9 cellular contexts compared by ENCODE assay signal in the genomic region with DNA sequence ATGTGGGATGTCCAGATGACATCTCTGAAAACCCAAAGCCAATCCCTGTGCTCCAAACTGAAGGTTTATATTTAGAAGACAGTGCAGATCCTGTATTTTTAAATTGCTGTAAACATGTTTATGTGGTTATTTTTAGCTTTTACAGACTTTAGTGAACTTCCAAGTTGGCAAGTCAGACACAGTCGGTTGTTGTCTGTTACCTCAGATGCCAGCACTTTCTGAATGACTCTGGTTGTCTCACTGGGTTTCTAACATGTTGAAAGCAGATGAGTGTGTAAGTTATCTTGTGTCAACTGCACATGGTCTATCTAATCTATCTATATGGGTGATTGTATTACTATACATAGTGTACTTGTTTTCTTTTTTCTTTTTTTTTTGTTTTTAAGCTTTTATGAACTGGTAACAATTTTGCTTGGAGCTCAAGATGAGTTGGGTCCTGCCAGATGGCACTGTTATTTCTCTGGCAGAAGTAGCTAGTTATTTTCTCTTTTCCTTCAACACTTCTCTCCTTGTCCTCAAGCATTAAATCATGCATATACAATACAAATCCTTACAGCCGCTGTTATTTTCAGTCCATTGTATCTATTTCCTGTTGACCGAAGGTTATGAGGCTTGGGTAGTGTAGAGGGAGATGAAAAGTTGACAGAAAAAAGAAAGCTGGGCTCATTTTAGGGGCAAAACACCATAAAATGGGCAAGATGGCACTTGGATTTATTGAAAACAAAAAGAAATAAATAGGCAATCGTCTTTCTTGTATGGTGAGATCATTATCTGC.
DNase-seq lines count a peak whose midpoint lies in the region; ATAC-seq and TF ChIP-seq lines count a peak whose summit lies in the region.
"Had no signal": no experiment of that assay in that cellular context is flagged by ENCODE, and none has a peak within 500 bp of the region (broad histone marks: within the 10 kb centered on the region; RNA-seq: fewer than 3 reads in every experiment).

No MANE protein-coding gene starts in this region.

- TF ChIP-seq CTCF in spleen (IDR thresholded peaks at IDR 0.05 in 8 of 11, conservative IDR thresholded peaks at IDR 0.05 in 3 of 11) (no peak), prostate gland (IDR thresholded peaks at IDR 0.05) (no peak), omental fat pad (IDR thresholded peaks at IDR 0.05) (no peak)

- H3K4me3 ChIP-seq in spleen (peak overlapping the region in 3 of 8 donors; percentile 8 to 25 (median 9)), prostate gland (no peak overlapping the region)
- H3K4me3 ChIP-seq: MG63 had no signal

- no peaks in the 10 kb centered on the region for H3K36me3 ChIP-seq in spleen
- H3K36me3 ChIP-seq in prostate gland = no peaks in the 10 kb centered on the region
- H3K36me3 ChIP-seq: MG63 had no signal

- no peaks in the 10 kb centered on the region for H3K27me3 ChIP-seq in spleen (replicated peaks in 1 of 7)
- no peaks in the 10 kb centered on the region for H3K27me3 ChIP-seq in prostate gland (replicated peaks; ENCODE audit: insufficient read depth)
- H3K27me3 ChIP-seq: MG63 had no signal

- H3K4me3 Mint-ChIP-seq in effector memory CD8-positive, alpha-beta T cell = peak overlapping the region; percentile 3 to 40

- DNase-seq in effector memory CD8-positive, alpha-beta T cell = no peak
- DNase-seq in spleen (no peak), prostate gland (ENCODE audit: low spot score) (no peak), SKM-1 (lab: John Stamatoyannopoulos, UW; ENCODE audit: unreplicated experiment) (no peak), omental fat pad (ENCODE audit: low spot score) (no peak)
- DNase-seq: MG63 had no signal

- ATAC-seq in GM18867 (IDR thresholded peaks at IDR 0.05; ENCODE audit: unreplicated experiment) (peak; percentile 36), HG03175 (IDR thresholded peaks at IDR 0.05; ENCODE audit: unreplicated experiment) (peak; percentile 23), GM21717 (IDR thresholded peaks at IDR 0.05; ENCODE audit: unreplicated experiment) (no peak), omental fat pad (ENCODE audit: low FRiP score) (no peak)
- no peak for ATAC-seq in effector memory CD8-positive, alpha-beta T cell (replicated peaks)

- no peak overlapping the region for H3K27ac Mint-ChIP-seq in effector memory CD8-positive, alpha-beta T cell

- H3K9me3 ChIP-seq in spleen (no peaks in the 10 kb centered on the region), prostate gland (no peaks in the 10 kb centered on the region)
- H3K9me3 ChIP-seq: MG63 had no signal

- peaks cover 0 to 5% of the 10 kb centered on the region in 2 donors for H3K27me3 Mint-ChIP-seq in effector memory CD8-positive, alpha-beta T cell

- intact Hi-C loops in spleen (cut with DNase I; ENCODE audit: low total_unique reads) = no loop called here
- intact Hi-C loops in prostate gland (cut with DNase I) = no loop called here

- H3K27ac ChIP-seq in spleen (peak overlapping the region; percentile 2 to 74 (median 60)), prostate gland (no peak overlapping the region)

- H3K4me1 Mint-ChIP-seq in effector memory CD8-positive, alpha-beta T cell (ENCODE audit: low read depth in 2 of 2) = peaks cover 12% of the 10 kb centered on the region in 2 donors

- H3K4me1 ChIP-seq in spleen (peaks cover 21 to 71% (median 55%) of the 10 kb centered on the region in 6 donors), prostate gland (replicated peaks) (no peaks in the 10 kb centered on the region)

- 15 to 22% (median 19%) methylated on average over 4 of the region's 4 CpGs for WGBS in spleen, 5 donors
- WGBS in prostate gland = 36% methylated on average over 4 of the region's 4 CpGs

- no peaks in the 10 kb centered on the region for H3K9me3 Mint-ChIP-seq in effector memory CD8-positive, alpha-beta T cell

- TF ChIP-seq POLR2A in spleen (IDR thresholded peaks at IDR 0.05) (no peak), prostate gland (IDR thresholded peaks at IDR 0.05) (no peak)

- H3K36me3 Mint-ChIP-seq in effector memory CD8-positive, alpha-beta T cell (ENCODE audit: insufficient read depth) = no peaks in the 10 kb centered on the region

Comparison
In these comparisons a context has a peak if more than half of its experiments do, and no peak if none do; other contexts are left out.
1. ATAC-seq: peak in GM18867 (single experiment) and HG03175 (single experiment); none in effector memory CD8-positive, alpha-beta T cell (single experiment), GM21717 (single experiment) and omental fat pad (single experiment).
2. H3K27ac ChIP-seq: peak in spleen (8 of 8); none in prostate gland (0 of 2).